Comparison of ENCODE assay signal across 8 cellular contexts in genomic region chr3:4494807-4495200, GRCh38. TPM values are rescaled to one million over a fixed set of nuclear protein-coding genes. Genes with fewer than 3 reads are reported as not detected.
DNase-seq lines count a peak whose midpoint lies in the region; ATAC-seq, FAIRE-seq and TF ChIP-seq lines count a peak whose summit lies in the region.

No MANE protein-coding gene starts in this region.

- H3K4me3 Mint-ChIP-seq in astrocyte (ENCODE audit: unreplicated experiment) (no peak overlapping the region), progenitor cell of endocrine pancreas (ENCODE audit: low read depth) (peak overlapping the region; percentile 90)

- ATAC-seq in HG03159 (IDR thresholded peaks at IDR 0.05; ENCODE audit: unreplicated experiment), result peak; percentile 26
- ATAC-seq in HG02610 (IDR thresholded peaks at IDR 0.05; ENCODE audit: unreplicated experiment), result no peak

- no peak overlapping the region for H3K4me3 ChIP-seq in astrocyte (ENCODE audit: insufficient read depth, low read depth, low read length)

- H3K36me3 Mint-ChIP-seq in astrocyte (ENCODE audit: low read depth, unreplicated experiment), result no peaks in the 10 kb centered on the region
- H3K36me3 Mint-ChIP-seq in progenitor cell of endocrine pancreas (ENCODE audit: insufficient read depth), result no peaks in the 10 kb centered on the region

- H2AFZ ChIP-seq in astrocyte (ENCODE audit: low read depth, low read length), result no peak overlapping the region

- H3K9ac ChIP-seq in astrocyte (ENCODE audit: low read length), result no peak overlapping the region

- H3K9me3 Mint-ChIP-seq in astrocyte (ENCODE audit: unreplicated experiment) (no peaks in the 10 kb centered on the region), progenitor cell of endocrine pancreas (ENCODE audit: low read depth) (no peaks in the 10 kb centered on the region)

- H3K79me2 ChIP-seq in astrocyte (ENCODE audit: insufficient read depth, low read length), result no peaks in the 10 kb centered on the region

- H3K4me2 ChIP-seq in astrocyte (ENCODE audit: low read length), result peak overlapping the region; percentile 99

- H4K20me1 ChIP-seq in astrocyte (ENCODE audit: insufficient read depth, low read length), result no peaks in the 10 kb centered on the region

- H3K4me1 Mint-ChIP-seq in astrocyte (ENCODE audit: low read depth, unreplicated experiment) (no peaks in the 10 kb centered on the region), progenitor cell of endocrine pancreas (ENCODE audit: low read depth) (peaks cover 16% of the 10 kb centered on the region)

- no peak overlapping the region for H3K27ac ChIP-seq in astrocyte (ENCODE audit: low read depth, low read length)

- FAIRE-seq in GM18507 (lab: Jason Lieb, UNC), result peak; percentile 83
- no peak for FAIRE-seq in astrocyte (lab: Jason Lieb, UNC)

- H3K27ac Mint-ChIP-seq in astrocyte (ENCODE audit: unreplicated experiment), result no peak overlapping the region
- H3K27ac Mint-ChIP-seq in progenitor cell of endocrine pancreas, result no peak overlapping the region

- no peaks in the 10 kb centered on the region for H3K36me3 ChIP-seq in astrocyte (ENCODE audit: insufficient read depth, low read length)

- H3K4me1 ChIP-seq in astrocyte (ENCODE audit: insufficient read depth, low read length), result peaks cover 9% of the 10 kb centered on the region

- H3K27me3 Mint-ChIP-seq in astrocyte (ENCODE audit: low read depth, unreplicated experiment), result peaks cover 29% of the 10 kb centered on the region
- peaks cover 30% of the 10 kb centered on the region for H3K27me3 Mint-ChIP-seq in progenitor cell of endocrine pancreas

- TF ChIP-seq CTCF in astrocyte (IDR thresholded peaks at IDR 0.05; ENCODE audit: insufficient read depth, low read depth, low read length), result no peak
- no peak for TF ChIP-seq CTCF in progenitor cell of endocrine pancreas (IDR thresholded peaks at IDR 0.05; ENCODE audit: unreplicated experiment)

- DNase-seq in GM18507 (ENCODE audit: extremely low spot score, insufficient read length, low read depth) (no peak), astrocyte (ENCODE audit: low read depth) (no peak), progenitor cell of endocrine pancreas (ENCODE audit: low spot score, unreplicated experiment) (no peak), DMS153 (lab: John Stamatoyannopoulos, UW) (no peak), amniotic stem cell (lab: John Stamatoyannopoulos, UW) (no peak)
- no peak for DNase-seq in stimulated activated CD4-positive, alpha-beta T cell treated with anti-CD3 and anti-CD28 coated beads, Interleukin-4, amount 100 ng/mL, for 24 hours

- H3K27me3 ChIP-seq in astrocyte (ENCODE audit: insufficient read depth, low read length), result peaks cover 28% of the 10 kb centered on the region

- H3K9me3 ChIP-seq in astrocyte (ENCODE audit: insufficient read depth, low read depth, low read length), result no peaks in the 10 kb centered on the region

RNA-seq across cellular contexts. Expression of gene ITPR1, which starts 1.7 kb away (rescaled TPM):
- total RNA-seq in astrocyte, result 6.7 and 9.0 TPM in 2 replicates
- total RNA-seq in progenitor cell of endocrine pancreas, result 10.8 and 11.2 TPM in 2 replicates

RNA-seq across cellular contexts. Expression of gene SUMF1, which starts 27.7 kb away (rescaled TPM):
- total RNA-seq in astrocyte (17.4 and 22.2 TPM in 2 replicates), progenitor cell of endocrine pancreas (23.3 and 25.0 TPM in 2 replicates)
